ENCODE assay signal across 17 cellular contexts in genomic region chr20:37576911-37577310, GRCh38. TPM values are rescaled to one million over a fixed set of nuclear protein-coding genes. Genes with fewer than 3 reads are reported as not detected.
DNase-seq lines count a peak whose midpoint lies in the region; ATAC-seq and TF ChIP-seq lines count a peak whose summit lies in the region.
"Had no signal": no experiment of that assay in that cellular context is flagged by ENCODE, and none has a peak within 500 bp of the region (broad histone marks: within the 10 kb centered on the region; RNA-seq: fewer than 3 reads in every experiment).

No MANE protein-coding gene starts in this region.

- H4K20me1 ChIP-seq in DOHH2 (ENCODE audit: control insufficient read depth, insufficient read depth, low read depth, low read length), result no peaks in the 10 kb centered on the region

- H3K4me2 ChIP-seq in DOHH2 (ENCODE audit: low read length), result peak overlapping the region; percentile 15; the same call in 1 of the 2 replicates
- H3K4me2 ChIP-seq: A549, KMS-11 had no signal

- H3K4me3 Mint-ChIP-seq in memory B cell, result peak overlapping the region; percentile 33
- H3K4me3 Mint-ChIP-seq in stimulated activated memory B cell treated with anti-CD40 and anti-IgM and Interleukin-4, amounts not matched to agents 10 μg/mL and 1 μg/mL and 100 μg/mL, for 72 hours, result no peak overlapping the region
- H3K4me3 Mint-ChIP-seq: CD4-positive, CD25-positive, alpha-beta regulatory T cell had no signal

- H3K9me2 ChIP-seq in DOHH2 (replicated peaks; ENCODE audit: control insufficient read depth, low read length), result no peaks in the 10 kb centered on the region

- peaks cover 13% of the 10 kb centered on the region for H3K27me3 Mint-ChIP-seq in memory B cell
- H3K27me3 Mint-ChIP-seq in stimulated activated memory B cell treated with anti-CD40 and anti-IgM and Interleukin-4, amounts not matched to agents 10 μg/mL and 1 μg/mL and 100 μg/mL, for 72 hours, result peaks cover 37% of the 10 kb centered on the region

- H3K4me1 Mint-ChIP-seq in memory B cell, result peaks cover 21% of the 10 kb centered on the region
- H3K4me1 Mint-ChIP-seq in stimulated activated memory B cell treated with anti-CD40 and anti-IgM and Interleukin-4, amounts not matched to agents 10 μg/mL and 1 μg/mL and 100 μg/mL, for 72 hours, result peaks cover 19% of the 10 kb centered on the region
- H3K4me1 Mint-ChIP-seq: CD4-positive, CD25-positive, alpha-beta regulatory T cell had no signal

- H3F3A ChIP-seq in DOHH2 (ENCODE audit: control insufficient read depth, insufficient read depth), result no peaks in the 10 kb centered on the region

- H3K36me3 Mint-ChIP-seq in memory B cell, result no peaks in the 10 kb centered on the region
- no peaks in the 10 kb centered on the region for H3K36me3 Mint-ChIP-seq in stimulated activated memory B cell treated with anti-CD40 and anti-IgM and Interleukin-4, amounts not matched to agents 10 μg/mL and 1 μg/mL and 100 μg/mL, for 72 hours
- H3K36me3 Mint-ChIP-seq: CD4-positive, CD25-positive, alpha-beta regulatory T cell had no signal

- H3K27me3 ChIP-seq in DOHH2 (ENCODE audit: control insufficient read depth, low read length) (peaks cover 3% of the 10 kb centered on the region; the same call in 1 of the 2 replicates), RWPE2 (ENCODE audit: insufficient read depth, poor library complexity, severe bottlenecking) (peaks cover 6% of the 10 kb centered on the region)

- H3K9me3 Mint-ChIP-seq in memory B cell, result peaks cover 2% of the 10 kb centered on the region
- H3K9me3 Mint-ChIP-seq in stimulated activated memory B cell treated with anti-CD40 and anti-IgM and Interleukin-4, amounts not matched to agents 10 μg/mL and 1 μg/mL and 100 μg/mL, for 72 hours, result no peaks in the 10 kb centered on the region

- H3K27ac ChIP-seq in DOHH2 (ENCODE audit: low read depth, low read length) (no peak overlapping the region), RWPE2 (ENCODE audit: poor library complexity, severe bottlenecking) (no peak overlapping the region)
- H3K27ac ChIP-seq: A549, KMS-11 had no signal

- H3K79me2 ChIP-seq in DOHH2 (ENCODE audit: control insufficient read depth, low read length), result no peaks in the 10 kb centered on the region

- ATAC-seq in RWPE2 (ENCODE audit: low read depth) (no peak), memory B cell (ENCODE audit: low read depth) (no peak), HG03175 (IDR thresholded peaks at IDR 0.05; ENCODE audit: unreplicated experiment) (no peak)
- ATAC-seq in stimulated activated memory B cell treated with anti-CD40 and anti-IgM and Interleukin-4, amounts not matched to agents 10 μg/mL and 1 μg/mL and 100 μg/mL, for 72 hours, result no peak
- ATAC-seq: HepG2 had no signal

- H3K27ac Mint-ChIP-seq in memory B cell, result no peak overlapping the region
- H3K27ac Mint-ChIP-seq in stimulated activated memory B cell treated with anti-CD40 and anti-IgM and Interleukin-4, amounts not matched to agents 10 μg/mL and 1 μg/mL and 100 μg/mL, for 72 hours, result peak overlapping the region; percentile 59

- TF ChIP-seq CTCF in DOHH2 (IDR thresholded peaks at IDR 0.05; ENCODE audit: low read depth, low read length, poor library complexity, severe bottlenecking) (no peak), RWPE2 (IDR thresholded peaks at IDR 0.05; ENCODE audit: poor library complexity, severe bottlenecking) (no peak)

- H3K9me3 ChIP-seq in DOHH2 (ENCODE audit: control insufficient read depth, insufficient read depth, low read length) (no peaks in the 10 kb centered on the region), RWPE2 (ENCODE audit: severe bottlenecking) (no peaks in the 10 kb centered on the region)
- H3K9me3 ChIP-seq: A549 had no signal

- H3K4me1 ChIP-seq in DOHH2 (ENCODE audit: control insufficient read depth, low read length) (peaks cover 19% of the 10 kb centered on the region), RWPE2 (ENCODE audit: insufficient read depth, poor library complexity, severe bottlenecking) (no peaks in the 10 kb centered on the region)
- H3K4me1 ChIP-seq: A549 had no signal

- no peak overlapping the region for H3K4me3 ChIP-seq in DOHH2 (ENCODE audit: low read length)
- no peak overlapping the region for H3K4me3 ChIP-seq in RWPE2 (ENCODE audit: severe bottlenecking)
- H3K4me3 ChIP-seq: A549 had no signal

- DNase-seq in RWPE2 (ENCODE audit: low spot score) (peak; percentile 61), memory B cell (ENCODE audit: low spot score in 2 of 2) (no peak), ureter (ENCODE audit: low spot score) (no peak), H4 (ENCODE audit: low spot score) (no peak)
- DNase-seq in stimulated activated CD4-positive, alpha-beta T cell treated with anti-CD3 and anti-CD28 coated beads, Interleukin-4, amount 100 ng/mL, for 4 hours, result no peak
- DNase-seq: Calu3; CD4-positive, CD25-positive, alpha-beta regulatory T cell; DMS153; DMS79 treated with DMSO at 0.1 percent for 48 hours; GDM1; H7 had no signal

- no peaks in the 10 kb centered on the region for H3K36me3 ChIP-seq in DOHH2 (ENCODE audit: control insufficient read depth, low read length)
- H3K36me3 ChIP-seq in RWPE2 (ENCODE audit: low read depth), result no peaks in the 10 kb centered on the region

RNA-seq across cellular contexts. Expression of gene BLCAP, which starts 49.2 kb away (rescaled TPM):
- 178 TPM for total RNA-seq in ureter
- 37.1 and 50.3 TPM in 2 replicates for total RNA-seq in H4 (2014; rRNA removed; shearing (Covaris generic))

RNA-seq across cellular contexts. Expression of gene NNAT, which starts 55.9 kb away (rescaled TPM):
- 0.52 TPM for total RNA-seq in ureter
- not detected in 2 replicates for total RNA-seq in H4 (2014; rRNA removed; shearing (Covaris generic))
- total RNA-seq: Calu3; CD4-positive, CD25-positive, alpha-beta regulatory T cell; HepG2 had no signal
